ENCODE assay signal across 16 cellular contexts in genomic region chr12:86496595-86496994, GRCh38.
"Had no signal": no experiment of that assay in that cellular context is flagged by ENCODE, and none has a peak within 500 bp of the region (broad histone marks: within the 10 kb centered on the region; RNA-seq: fewer than 3 reads in every experiment).

No MANE protein-coding gene starts in this region.

- ATAC-seq: gastroesophageal sphincter, psoas muscle, right lobe of liver had no signal

- H3K27me3 ChIP-seq: adrenal gland, gastroesophageal sphincter, right lobe of liver had no signal

- H3K36me3 ChIP-seq: adrenal gland, gastroesophageal sphincter, left ventricle myocardium inferior, right lobe of liver had no signal

- H3K27ac ChIP-seq: adrenal gland, coronary artery, gastroesophageal sphincter, left ventricle myocardium inferior, psoas muscle, right lobe of liver had no signal

- H3K4me1 ChIP-seq: adrenal gland, gastroesophageal sphincter, left ventricle myocardium inferior, psoas muscle, right lobe of liver had no signal

- H3K9me3 ChIP-seq: adrenal gland, gastroesophageal sphincter, psoas muscle, right lobe of liver had no signal

- H3K4me3 ChIP-seq: adrenal gland, coronary artery, gastroesophageal sphincter, left ventricle myocardium inferior, psoas muscle, right lobe of liver had no signal

- DNase-seq: activated CD4-positive, alpha-beta T cell treated with anti-CD3 and anti-CD28 coated beads, Interleukin-2, amount 50 U/mL, for 1 hour; activated CD4-positive, CD25-positive, alpha-beta regulatory T cell; activated naive CD4-positive, alpha-beta T cell treated with anti-CD3 and anti-CD28 coated beads, Interleukin-2, amount 10 ng/mL, durations not matched to agents 7 days and 5 days; adrenal gland; caudate nucleus; effector CD8-positive, alpha-beta T cell; kidney; left ventricle myocardium inferior; mesenchymal stem cell; psoas muscle; right lobe of liver; stimulated activated CD4-positive, alpha-beta T cell treated with anti-CD3 and anti-CD28 coated beads, Interleukin-12 subunit alpha, Interleukin-12 subunit beta, amount 100 ng/mL, for 4 hours; stimulated activated naive CD4-positive, alpha-beta T cell; substantia nigra had no signal
